In the genomic region with DNA sequence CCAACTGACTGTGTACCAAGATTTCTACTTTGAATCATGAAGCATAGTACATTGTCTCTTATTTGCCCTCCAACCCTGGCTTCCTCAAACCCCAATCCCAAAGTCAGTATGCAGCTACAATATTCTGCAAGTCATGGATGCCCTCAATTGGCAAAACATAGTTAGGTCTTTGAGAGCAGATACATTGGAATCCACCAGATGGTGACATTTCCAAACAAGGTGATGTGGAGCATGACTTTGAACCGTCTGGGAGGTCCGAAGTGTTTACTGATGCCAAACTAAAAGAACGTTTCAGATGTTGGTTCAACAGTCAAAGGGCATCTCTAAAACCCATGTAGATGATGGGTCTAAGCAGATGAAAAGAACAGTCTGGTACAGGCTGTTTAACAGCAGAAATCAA, we compare ENCODE assay signal across 20 cellular contexts. TPM values are rescaled to one million over a fixed set of nuclear protein-coding genes. Genes with fewer than 3 reads are reported as not detected.
DNase-seq lines count a peak whose midpoint lies in the region; ATAC-seq and TF ChIP-seq lines count a peak whose summit lies in the region.
"Had no signal": no experiment of that assay in that cellular context is flagged by ENCODE, and none has a peak within 500 bp of the region (broad histone marks: within the 10 kb centered on the region; RNA-seq: fewer than 3 reads in every experiment).

No MANE protein-coding gene starts in this region.

- peak; percentile 41 for TF ChIP-seq CTCF in left ventricle myocardium inferior (IDR thresholded peaks at IDR 0.05; ENCODE audit: borderline replicate concordance)
- 0 out of 2 replicates have a peak, but pooled peaks have one; percentile 11 for TF ChIP-seq CTCF in Panc1 (IDR thresholded peaks at IDR 0.05)
- no peak for TF ChIP-seq CTCF in fibroblast of pulmonary artery (IDR thresholded peaks at IDR 0.05; ENCODE audit: low read length, missing control alignments)
- TF ChIP-seq CTCF in natural killer cell (IDR thresholded peaks at IDR 0.05): no peak

- POLR2A ChIA-PET in Panc1 (lab: Charles Lee): no interaction called here

- CTCF ChIA-PET in Panc1 (lab: Charles Lee): no interaction called here

- no peaks in the 10 kb centered on the region for H3K36me3 ChIP-seq in left ventricle myocardium inferior
- no peaks in the 10 kb centered on the region for H3K36me3 ChIP-seq in Panc1 (ENCODE audit: control insufficient read depth, insufficient read depth, low read length)
- H3K36me3 ChIP-seq: suprapubic skin had no signal

- no peak overlapping the region for H3K4me3 ChIP-seq in left ventricle myocardium inferior
- H3K4me3 ChIP-seq in Panc1 (ENCODE audit: low read depth in 2 of 2, low read length in 2 of 2): no peak overlapping the region
- H3K4me3 ChIP-seq in fibroblast of pulmonary artery (replicated peaks; ENCODE audit: low read depth, low read length): no peak overlapping the region
- H3K4me3 ChIP-seq: GM23248, smooth muscle cell, suprapubic skin had no signal

- intact Hi-C loops in left ventricle myocardium inferior (cut with micrococcal nuclease) (no loop called here), cardiac septum (cut with DNase I) (no loop called here), Panc1 (cut with micrococcal nuclease; ENCODE audit: unreplicated experiment) (no loop called here), natural killer cell (cut with micrococcal nuclease) (no loop called here)

- no peaks in the 10 kb centered on the region for H3K9me3 ChIP-seq in left ventricle myocardium inferior (replicated peaks)
- no peaks in the 10 kb centered on the region for H3K9me3 ChIP-seq in Panc1 (ENCODE audit: control insufficient read depth, insufficient read depth, low read depth, low read length)
- H3K9me3 ChIP-seq: suprapubic skin had no signal

- H3K27ac ChIP-seq in left ventricle myocardium inferior (replicated peaks) (no peak overlapping the region), Panc1 (ENCODE audit: low read length) (no peak overlapping the region)
- H3K27ac ChIP-seq: GM23248, suprapubic skin had no signal

- no peak overlapping the region for H3K4me3 Mint-ChIP-seq in natural killer cell
- H3K4me3 Mint-ChIP-seq: T-helper 17 cell had no signal

- peaks cover 12 to 27% of the 10 kb centered on the region in 2 donors for H3K27me3 Mint-ChIP-seq in natural killer cell (ENCODE audit: low read depth in 2 of 2)

- no peaks in the 10 kb centered on the region for H3K4me1 ChIP-seq in left ventricle myocardium inferior
- H3K4me1 ChIP-seq in Panc1 (ENCODE audit: control insufficient read depth, insufficient read depth, low read length): no peaks in the 10 kb centered on the region
- H3K4me1 ChIP-seq: suprapubic skin had no signal

- no peak overlapping the region for H3K27ac Mint-ChIP-seq in natural killer cell
- H3K27ac Mint-ChIP-seq: T-helper 17 cell had no signal

- no TSS peak for BruUV-seq in Panc1 (replicated peaks; lab: Mats Ljungman, UMichigan)

- H3K36me3 Mint-ChIP-seq in natural killer cell: no peaks in the 10 kb centered on the region

- H3K4me1 Mint-ChIP-seq in natural killer cell: no peaks in the 10 kb centered on the region
- H3K4me1 Mint-ChIP-seq: T-helper 17 cell had no signal

- no peak for ATAC-seq in Panc1
- ATAC-seq in GM18870 (IDR thresholded peaks at IDR 0.05; ENCODE audit: unreplicated experiment): no peak
- ATAC-seq in natural killer cell: no peak
- no peak for ATAC-seq in GM19467 (IDR thresholded peaks at IDR 0.05; ENCODE audit: unreplicated experiment)
- ATAC-seq: activated CD4-positive, CD25-positive, alpha-beta regulatory T cell treated with anti-CD3 and anti-CD28 coated beads, Interleukin-2, amount 50 U/mL, for 24 hours; left ventricle myocardium superior; T-helper 17 cell had no signal

- H3K9me3 Mint-ChIP-seq in natural killer cell: no peaks in the 10 kb centered on the region

- DNase-seq in left ventricle myocardium inferior (no peak), cardiac septum (ENCODE audit: low spot score) (no peak), Panc1 (ENCODE audit: low read depth, low spot score) (no peak), fibroblast of pulmonary artery (ENCODE audit: low read depth) (peak; percentile 10), NCI-H1436 treated with DMSO at 0.1 percent for 48 hours (lab: John Stamatoyannopoulos, UW) (no peak), natural killer cell (no peak)
- DNase-seq: amygdala, cerebellar nuclear complex, foreskin melanocyte, GM23248, left ventricle myocardium superior, NCI-H2171, SHP77 treated with DMSO at 0.1 percent for 48 hours, T-helper 17 cell had no signal

- H3K27me3 ChIP-seq in left ventricle myocardium inferior (ENCODE audit: low read depth) (no peaks in the 10 kb centered on the region), Panc1 (ENCODE audit: control insufficient read depth, insufficient read depth, low read length) (no peaks in the 10 kb centered on the region; the same call in 1 of the 2 replicates)
- H3K27me3 ChIP-seq: suprapubic skin had no signal

- in situ Hi-C loops in Panc1 (cut with HindIII; ENCODE audit: low pct_unique_long_range_greater_than_20kb, low sequenced_read_pairs): no loop called here

RNA-seq across cellular contexts. Expression of gene FRMD7, which starts 43.7 kb away (rescaled TPM):
- total RNA-seq in left ventricle myocardium inferior (0.14 TPM), cardiac septum (0.30 TPM), Panc1 (2021; ENCODE audit: unreplicated experiment) (not detected), natural killer cell (not detected)
- not detected for polyA plus RNA-seq in Panc1 (2012; ENCODE audit: insufficient read length)
- total RNA-seq: smooth muscle cell, T-helper 17 cell had no signal
- polyA plus RNA-seq: AG04450, GM23248, smooth muscle cell had no signal

RNA-seq across cellular contexts. Expression of gene RAP2C, which starts 47.8 kb away (rescaled TPM):
- 15.3 TPM for total RNA-seq in left ventricle myocardium inferior
- 19.1 TPM for total RNA-seq in cardiac septum
- 36.2 TPM for total RNA-seq in Panc1 (2021; ENCODE audit: unreplicated experiment)
- polyA plus RNA-seq in Panc1 (2012; ENCODE audit: insufficient read length): 20.5 TPM
- 10 to 100 TPM; 58.1 to 66.4 (median 60.0) TPM for total RNA-seq in natural killer cell

Comparison
In these comparisons a context has a peak if more than half of its experiments do, and no peak if none do; other contexts are left out.
1. CTCF ChIP-seq: peak in left ventricle myocardium inferior (single experiment) and Panc1 (single experiment); none in fibroblast of pulmonary artery (single experiment) and natural killer cell (single experiment).